In the genomic region with DNA sequence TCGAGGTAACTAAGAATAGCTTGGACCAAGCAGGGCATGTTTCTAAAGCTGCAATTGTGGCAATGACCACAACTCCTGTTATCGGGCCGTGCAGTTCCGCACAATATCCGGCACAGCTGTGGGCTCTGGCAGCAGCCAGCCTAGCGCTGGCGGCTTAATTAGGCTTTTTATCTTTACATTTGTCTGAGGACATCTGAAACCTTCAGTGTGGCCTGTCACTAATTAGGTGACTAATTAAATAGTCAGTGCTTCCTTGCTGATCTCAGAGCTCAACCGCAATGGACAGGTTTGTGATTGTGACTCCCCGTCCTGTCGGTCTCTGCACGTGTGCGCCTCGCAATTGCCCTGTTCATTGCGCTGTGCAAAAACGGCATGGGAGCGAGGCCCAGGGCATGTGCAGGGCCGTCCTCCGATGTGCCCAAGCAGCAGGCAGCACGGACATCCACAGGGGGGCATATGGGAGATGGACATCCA, we compare ENCODE assay signal across 15 cellular contexts.
A peak's percentile ranks its signal among the peaks of the same experiment; 100 is the strongest.
DNase-seq lines count a peak whose midpoint lies in the region; ATAC-seq lines count a peak whose summit lies in the region.
"Had no signal": no experiment of that assay in that cellular context is flagged by ENCODE, and none has a peak within 500 bp of the region (broad histone marks: within the 10 kb centered on the region; RNA-seq: fewer than 3 reads in every experiment).

No MANE protein-coding gene starts in this region.

- peak; percentile 51 for ATAC-seq in GM19467 (IDR thresholded peaks at IDR 0.05; ENCODE audit: unreplicated experiment)
- no peak for ATAC-seq in HG03280 (IDR thresholded peaks at IDR 0.05; ENCODE audit: unreplicated experiment)
- ATAC-seq: activated CD8-positive, alpha-beta T cell treated with anti-CD3 and anti-CD28 coated beads for 36 hours had no signal

- no peak overlapping the region for H3K27ac ChIP-seq in substantia nigra (ENCODE audit: low read depth, low read length, poor library complexity, severe bottlenecking)
- H3K27ac ChIP-seq: skin epidermis, uterus had no signal

- peak; percentile 82 for DNase-seq in DMS 273 (lab: John Stamatoyannopoulos, UW; ENCODE audit: unreplicated experiment)
- DNase-seq in NCI-H69 (lab: John Stamatoyannopoulos, UW) = peak; percentile 68
- peak; percentile 48 for DNase-seq in dermis blood vessel endothelial cell
- no peak for DNase-seq in GM19240 (ENCODE audit: insufficient read length, low spot score)
- DNase-seq in substantia nigra (lab: John Stamatoyannopoulos, UW) = no peak
- no peak for DNase-seq in DMS53 treated with DMSO at 0.1 percent for 48 hours (lab: John Stamatoyannopoulos, UW; ENCODE audit: unreplicated experiment)
- DNase-seq: activated CD8-positive, alpha-beta T cell treated with anti-CD3 and anti-CD28 coated beads for 36 hours; activated naive CD4-positive, alpha-beta T cell treated with anti-CD3 and anti-CD28 coated beads, Interleukin-2, amount 10 ng/mL, durations not matched to agents 7 days and 5 days; AML-193; H7; kidney; uterus had no signal

Comparison
In these comparisons a context has a peak if more than half of its experiments do, and no peak if none do; other contexts are left out.
1. DNase-seq: peak in DMS 273 (single experiment), NCI-H69 (single experiment) and dermis blood vessel endothelial cell (single experiment); none in GM19240 (single experiment), substantia nigra (0 of 49) and DMS53 treated with DMSO at 0.1 percent for 48 hours (single experiment).